Comparison of ENCODE assay signal across 1 cellular context in genomic region chr10:126233721-126234120, GRCh38.
TF ChIP-seq lines count a peak whose summit lies in the region.

No MANE protein-coding gene starts in this region.

TF ChIP-seq in HEK293, 187 proteins besides CTCF, POLR2A, EP300 and RAD21 (continued from another document and continues in another):
- TF ChIP-seq ZSCAN4 (tag by site-specific recombination; IDR thresholded peaks at IDR 0.05) (peak; percentile 56; the same call in 1 of the 2 replicates), SP3 (tag by site-specific recombination; IDR thresholded peaks at IDR 0.05) (0 out of 2 replicates have a peak, but pooled peaks have one; percentile 19), ZNF596 (tag by site-specific recombination; IDR thresholded peaks at IDR 0.05) (peak; percentile 76), ZNF18 (tag by site-specific recombination; IDR thresholded peaks at IDR 0.05) (peak; percentile 86), ZNF184 (tag by site-specific recombination; IDR thresholded peaks at IDR 0.05) (no peak), ZNF426 (tag by site-specific recombination; IDR thresholded peaks at IDR 0.05) (0 out of 2 replicates have a peak, but pooled peaks have one; percentile 7), KLF8 (tag by site-specific recombination; IDR thresholded peaks at IDR 0.05) (peak; percentile 92), ZNF239 (tag by site-specific recombination; IDR thresholded peaks at IDR 0.05) (no peak), ZNF513 (tag by site-specific recombination; IDR thresholded peaks at IDR 0.05) (peak; percentile 55; the same call in 1 of the 2 replicates), SETDB1 (IDR thresholded peaks at IDR 0.05; ENCODE audit: insufficient read length, low read length) (no peak), TSHZ1 (tag by site-specific recombination; IDR thresholded peaks at IDR 0.05; ENCODE audit: borderline replicate concordance) (peak; percentile 84), ZNF510 (tag by site-specific recombination; IDR thresholded peaks at IDR 0.05; ENCODE audit: insufficient replicate concordance) (peak; percentile 35), ATF2 (tag by site-specific recombination; IDR thresholded peaks at IDR 0.05; ENCODE audit: low read depth) (0 out of 2 replicates have a peak, but pooled peaks have one; percentile 56), ZNF701 (tag by site-specific recombination; IDR thresholded peaks at IDR 0.05) (no peak), PRDM4 (tag by site-specific recombination; IDR thresholded peaks at IDR 0.05) (peak; percentile 92), KLF9 (tag by site-specific recombination; IDR thresholded peaks at IDR 0.05; ENCODE audit: low read depth) (no peak), ZNF335 (tag by site-specific recombination; conservative IDR thresholded peaks at IDR 0.05) (peak; percentile 65), KLF7 (tag by site-specific recombination; IDR thresholded peaks at IDR 0.05; ENCODE audit: borderline replicate concordance) (peak; percentile 69; the same call in 1 of the 2 replicates), ZNF561 (tag by site-specific recombination; IDR thresholded peaks at IDR 0.05; ENCODE audit: borderline replicate concordance) (peak; percentile 97), ZBTB7A (tag by site-specific recombination; IDR thresholded peaks at IDR 0.05; ENCODE audit: low read depth) (peak; percentile 34; the same call in 1 of the 2 replicates), ZNF777 (tag by site-specific recombination; IDR thresholded peaks at IDR 0.05; ENCODE audit: borderline replicate concordance) (no peak), ZXDB (tag by site-specific recombination; IDR thresholded peaks at IDR 0.05) (peak; percentile 92), ZNF274 (IDR thresholded peaks at IDR 0.05; ENCODE audit: low read length) (no peak), ZNF274 (tag by site-specific recombination; IDR thresholded peaks at IDR 0.05; ENCODE audit: borderline replicate concordance) (no peak), ZNF23 (tag by site-specific recombination; IDR thresholded peaks at IDR 0.05; ENCODE audit: borderline replicate concordance) (no peak), ZNF580 (tag by site-specific recombination; IDR thresholded peaks at IDR 0.05) (peak; percentile 84), TCF7L2 (IDR thresholded peaks at IDR 0.05; ENCODE audit: borderline replicate concordance, low read depth, low read length) (peak; percentile 95), ZNF280D (tag by site-specific recombination; IDR thresholded peaks at IDR 0.05) (no peak), ZNF354C (tag by site-specific recombination; IDR thresholded peaks at IDR 0.05; ENCODE audit: borderline replicate concordance, low read depth) (no peak), ZNF24 (tag by site-specific recombination; IDR thresholded peaks at IDR 0.05) (peak; percentile 76; the same call in 1 of the 2 replicates), ZNF391 (tag by site-specific recombination; IDR thresholded peaks at IDR 0.05; ENCODE audit: borderline replicate concordance, low read depth) (peak; percentile 67; the same call in 1 of the 2 replicates), FEZF1 (tag by site-specific recombination; IDR thresholded peaks at IDR 0.05) (peak; percentile 95), ZNF792 (tag by site-specific recombination; IDR thresholded peaks at IDR 0.05) (no peak), ZNF350 (tag by site-specific recombination; IDR thresholded peaks at IDR 0.05) (no peak), ZNF2 (tag by site-specific recombination; IDR thresholded peaks at IDR 0.05) (peak; percentile 62; the same call in 1 of the 2 replicates), ZNF785 (tag by site-specific recombination; IDR thresholded peaks at IDR 0.05) (no peak), ELK4 (IDR thresholded peaks at IDR 0.05; ENCODE audit: borderline replicate concordance, low read depth, low read length) (no peak), ZNF555 (tag by site-specific recombination; conservative IDR thresholded peaks at IDR 0.05) (no peak), ZNF146 (tag by site-specific recombination; IDR thresholded peaks at IDR 0.05) (peak; percentile 72; the same call in 1 of the 2 replicates), ZNF610 (tag by site-specific recombination; IDR thresholded peaks at IDR 0.05; ENCODE audit: borderline replicate concordance) (peak; percentile 54; the same call in 1 of the 2 replicates), ZBTB1 (tag by site-specific recombination; IDR thresholded peaks at IDR 0.05) (peak; percentile 94), ZNF654 (tag by site-specific recombination; IDR thresholded peaks at IDR 0.05; ENCODE audit: low read depth) (peak; percentile 29; the same call in 1 of the 2 replicates), BCL11A (tag by site-specific recombination; IDR thresholded peaks at IDR 0.05; ENCODE audit: low read depth) (peak; percentile 86), ZFP3 (tag by site-specific recombination; IDR thresholded peaks at IDR 0.05; ENCODE audit: low read depth) (no peak), ZNF560 (tag by site-specific recombination; IDR thresholded peaks at IDR 0.05; ENCODE audit: borderline replicate concordance) (no peak), ZNF544 (tag by site-specific recombination; IDR thresholded peaks at IDR 0.05) (no peak), GLI2 (tag by site-specific recombination; IDR thresholded peaks at IDR 0.05; ENCODE audit: borderline replicate concordance, low read depth) (peak; percentile 98), ZNF416 (tag by site-specific recombination; IDR thresholded peaks at IDR 0.05) (no peak), ZNF707 (tag by site-specific recombination; IDR thresholded peaks at IDR 0.05) (no peak), MZF1 (tag by site-specific recombination; IDR thresholded peaks at IDR 0.05; ENCODE audit: borderline replicate concordance) (0 out of 2 replicates have a peak, but pooled peaks have one; percentile 60)
